ENCODE assay signal across 1 cellular context in genomic region chr10:101901340-101901739, GRCh38.
TF ChIP-seq lines count a peak whose summit lies in the region.

No MANE protein-coding gene starts in this region.

TF ChIP-seq in GM12878, 131 proteins besides CTCF, POLR2A, EP300 and RAD21 (continued from another document):
- TF ChIP-seq, protein P1, sequence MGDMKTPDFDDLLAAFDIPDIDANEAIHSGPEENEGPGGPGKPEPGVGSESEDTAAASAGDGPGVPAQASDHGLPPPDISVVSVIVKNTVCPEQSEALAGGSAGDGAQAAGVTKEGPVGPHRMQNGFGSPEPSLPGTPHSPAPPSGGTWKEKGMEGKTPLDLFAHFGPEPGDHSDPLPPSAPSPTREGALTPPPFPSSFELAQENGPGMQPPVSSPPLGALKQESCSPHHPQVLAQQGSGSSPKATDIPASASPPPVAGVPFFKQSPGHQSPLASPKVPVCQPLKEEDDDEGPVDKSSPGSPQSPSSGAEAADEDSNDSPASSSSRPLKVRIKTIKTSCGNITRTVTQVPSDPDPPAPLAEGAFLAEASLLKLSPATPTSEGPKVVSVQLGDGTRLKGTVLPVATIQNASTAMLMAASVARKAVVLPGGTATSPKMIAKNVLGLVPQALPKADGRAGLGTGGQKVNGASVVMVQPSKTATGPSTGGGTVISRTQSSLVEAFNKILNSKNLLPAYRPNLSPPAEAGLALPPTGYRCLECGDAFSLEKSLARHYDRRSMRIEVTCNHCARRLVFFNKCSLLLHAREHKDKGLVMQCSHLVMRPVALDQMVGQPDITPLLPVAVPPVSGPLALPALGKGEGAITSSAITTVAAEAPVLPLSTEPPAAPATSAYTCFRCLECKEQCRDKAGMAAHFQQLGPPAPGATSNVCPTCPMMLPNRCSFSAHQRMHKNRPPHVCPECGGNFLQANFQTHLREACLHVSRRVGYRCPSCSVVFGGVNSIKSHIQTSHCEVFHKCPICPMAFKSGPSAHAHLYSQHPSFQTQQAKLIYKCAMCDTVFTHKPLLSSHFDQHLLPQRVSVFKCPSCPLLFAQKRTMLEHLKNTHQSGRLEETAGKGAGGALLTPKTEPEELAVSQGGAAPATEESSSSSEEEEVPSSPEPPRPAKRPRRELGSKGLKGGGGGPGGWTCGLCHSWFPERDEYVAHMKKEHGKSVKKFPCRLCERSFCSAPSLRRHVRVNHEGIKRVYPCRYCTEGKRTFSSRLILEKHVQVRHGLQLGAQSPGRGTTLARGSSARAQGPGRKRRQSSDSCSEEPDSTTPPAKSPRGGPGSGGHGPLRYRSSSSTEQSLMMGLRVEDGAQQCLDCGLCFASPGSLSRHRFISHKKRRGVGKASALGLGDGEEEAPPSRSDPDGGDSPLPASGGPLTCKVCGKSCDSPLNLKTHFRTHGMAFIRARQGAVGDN (IDR thresholded peaks at IDR 0.05): peak; percentile 97
- TF ChIP-seq TBL1XR1 (IDR thresholded peaks at IDR 0.05; ENCODE audit: low read depth, low read length) (no peak), BMI1 (IDR thresholded peaks at IDR 0.05; ENCODE audit: borderline replicate concordance) (no peak), TAF1 (IDR thresholded peaks at IDR 0.05; ENCODE audit: borderline replicate concordance, low read depth, low read length) (no peak), BCL11A (IDR thresholded peaks at IDR 0.05; ENCODE audit: low read depth, low read length) (peak; percentile 33; the same call in 1 of the 2 replicates), HDAC6 (IDR thresholded peaks at IDR 0.05; ENCODE audit: unreplicated experiment) (no peak), NFXL1 (IDR thresholded peaks at IDR 0.05; ENCODE audit: borderline replicate concordance) (no peak), NRF1 (conservative IDR thresholded peaks at IDR 0.05; ENCODE audit: low read depth, low read length) (no peak)
- TF ChIP-seq, protein P2, sequence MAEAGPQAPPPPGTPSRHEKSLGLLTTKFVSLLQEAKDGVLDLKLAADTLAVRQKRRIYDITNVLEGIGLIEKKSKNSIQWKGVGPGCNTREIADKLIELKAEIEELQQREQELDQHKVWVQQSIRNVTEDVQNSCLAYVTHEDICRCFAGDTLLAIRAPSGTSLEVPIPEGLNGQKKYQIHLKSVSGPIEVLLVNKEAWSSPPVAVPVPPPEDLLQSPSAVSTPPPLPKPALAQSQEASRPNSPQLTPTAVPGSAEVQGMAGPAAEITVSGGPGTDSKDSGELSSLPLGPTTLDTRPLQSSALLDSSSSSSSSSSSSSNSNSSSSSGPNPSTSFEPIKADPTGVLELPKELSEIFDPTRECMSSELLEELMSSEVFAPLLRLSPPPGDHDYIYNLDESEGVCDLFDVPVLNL (IDR thresholded peaks at IDR 0.05; ENCODE audit: low read depth, low read length): no peak
TF ChIP-seq in GM12878: peak in this region for 29.
